Comparison of ENCODE assay signal across 8 cellular contexts in the genomic region with DNA sequence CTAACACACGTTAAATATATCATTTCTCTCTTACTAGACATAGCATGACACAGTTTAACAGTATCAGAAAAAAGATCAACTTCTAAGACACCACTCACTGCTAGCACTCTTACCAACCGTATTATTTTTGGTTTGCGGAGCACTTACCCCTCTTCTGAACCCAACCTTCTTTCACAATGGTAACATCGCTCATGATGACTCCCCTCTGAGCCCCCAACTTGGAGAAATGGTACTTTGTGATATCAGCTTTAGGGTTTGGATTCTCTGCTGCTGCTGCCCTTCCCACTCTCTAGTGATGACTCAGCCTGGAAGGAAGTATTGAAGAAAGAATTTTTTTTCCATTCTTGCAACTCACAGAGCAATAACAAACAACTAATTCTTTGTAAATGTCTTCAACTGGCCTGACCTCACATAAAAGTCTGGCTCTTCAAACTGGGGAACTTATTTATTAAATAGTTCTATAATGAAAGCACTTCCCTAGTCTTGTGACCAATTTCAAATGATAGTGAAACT. TPM values are rescaled to one million over a fixed set of nuclear protein-coding genes. Genes with fewer than 3 reads are reported as not detected.
DNase-seq lines count a peak whose midpoint lies in the region; ATAC-seq and TF ChIP-seq lines count a peak whose summit lies in the region.

No MANE protein-coding gene starts in this region.

- no peaks in the 10 kb centered on the region; the same call in 1 of the 2 replicates for H3K79me2 ChIP-seq in H9 (ENCODE audit: insufficient read depth, low read length)

- 100% methylated on average over 1 of the region's 4 CpGs for WGBS in H9 (ENCODE audit: extremely low coverage, insufficient read length, low lambda C conversion rate)

- H3K14ac ChIP-seq in H9 (ENCODE audit: insufficient read depth, low read length) = no peak overlapping the region

- no peak overlapping the region for H3K27ac ChIP-seq in H9 (ENCODE audit: insufficient read length, low read depth, low read length)
- no peak overlapping the region for H3K27ac ChIP-seq in foreskin keratinocyte

- peaks cover 0 to 4% (median 0%) of the 10 kb centered on the region in 3 experiments; a peak in 1 of 7 replicates for H3K36me3 Mint-ChIP-seq in H9 (ENCODE audit: insufficient read depth in 1 of 3, low read depth in 3 of 3)
- H3K36me3 Mint-ChIP-seq in activated CD8-positive, alpha-beta T cell treated with anti-CD3 and anti-CD28 coated beads for 36 hours (ENCODE audit: low read depth) = peaks cover 11% of the 10 kb centered on the region

- no peak overlapping the region for H3K56ac ChIP-seq in H9 (ENCODE audit: insufficient read length, low read depth, low read length)

- no peak overlapping the region for H3K4me3 Mint-ChIP-seq in H9
- peak overlapping the region; percentile 60 for H3K4me3 Mint-ChIP-seq in activated CD8-positive, alpha-beta T cell treated with anti-CD3 and anti-CD28 coated beads for 36 hours

- no peak overlapping the region for H2BK5ac ChIP-seq in H9 (ENCODE audit: insufficient read length, low read length)

- H2BK120ac ChIP-seq in H9 (ENCODE audit: low read depth, low read length, poor library complexity, severe bottlenecking) = no peak overlapping the region

- no peak overlapping the region for H2AFZ ChIP-seq in H9 (ENCODE audit: low read length)

- H3K4me1 ChIP-seq in H9 (ENCODE audit: insufficient read depth, low read length) (no peaks in the 10 kb centered on the region), foreskin keratinocyte (peaks cover 6% of the 10 kb centered on the region)

- no peak overlapping the region for H4K91ac ChIP-seq in H9 (ENCODE audit: insufficient read length, low read depth, low read length)

- no peaks in the 10 kb centered on the region for H3K27me3 Mint-ChIP-seq in H9 (ENCODE audit: low read depth)
- H3K27me3 Mint-ChIP-seq in activated CD8-positive, alpha-beta T cell treated with anti-CD3 and anti-CD28 coated beads for 36 hours = no peaks in the 10 kb centered on the region

- no peaks in the 10 kb centered on the region for H4K20me1 ChIP-seq in H9 (ENCODE audit: control insufficient read depth, insufficient read depth, insufficient read length)

- H2AK5ac ChIP-seq in H9 (ENCODE audit: insufficient read length, low read length) = no peak overlapping the region

- H3K18ac ChIP-seq in H9 (ENCODE audit: insufficient read length, low read depth, low read length) = no peak overlapping the region

- CTCF ChIA-PET in activated CD8-positive, alpha-beta T cell treated with anti-CD3 and anti-CD28 coated beads for 36 hours (lab: Charles Lee) = no interaction called here

- no peak overlapping the region for H3K9ac ChIP-seq in H9 (ENCODE audit: extremely low read depth, insufficient read length, low read length)

- H3K4ac ChIP-seq in H9 (ENCODE audit: low read depth, low read length) = no peak overlapping the region

- intact Hi-C loops in activated CD8-positive, alpha-beta T cell treated with anti-CD3 and anti-CD28 coated beads for 36 hours (cut with micrococcal nuclease) = no loop called here

- no peaks in the 10 kb centered on the region for H3K23me2 ChIP-seq in H9 (ENCODE audit: insufficient read length, low read depth, low read length, poor library complexity, severe bottlenecking)

- H3T11ph ChIP-seq in H9 (ENCODE audit: low read length) = no peak overlapping the region

- H3K4me1 Mint-ChIP-seq in H9 = peaks cover 8% of the 10 kb centered on the region in 2 experiments
- H3K4me1 Mint-ChIP-seq in activated CD8-positive, alpha-beta T cell treated with anti-CD3 and anti-CD28 coated beads for 36 hours (ENCODE audit: low read depth) = peaks cover 52% of the 10 kb centered on the region

- H3K23ac ChIP-seq in H9 (ENCODE audit: insufficient read length, low read depth, low read length) = no peak overlapping the region

- H4K5ac ChIP-seq in H9 (ENCODE audit: insufficient read length, low read depth, low read length) = no peak overlapping the region

- H3K9me3 Mint-ChIP-seq in H9 = no peaks in the 10 kb centered on the region
- peaks cover 4% of the 10 kb centered on the region for H3K9me3 Mint-ChIP-seq in activated CD8-positive, alpha-beta T cell treated with anti-CD3 and anti-CD28 coated beads for 36 hours

- no peaks in the 10 kb centered on the region for H3K27me3 ChIP-seq in H9 (ENCODE audit: insufficient read depth, low read length)
- H3K27me3 ChIP-seq in foreskin keratinocyte = peaks cover 26% of the 10 kb centered on the region

- H3K79me1 ChIP-seq in H9 (ENCODE audit: insufficient read depth, low read depth, low read length, poor library complexity, severe bottlenecking) = no peaks in the 10 kb centered on the region

- H3K9me3 ChIP-seq in H9 (ENCODE audit: control insufficient read depth, low read depth, low read length) = no peaks in the 10 kb centered on the region

- H3K4me2 ChIP-seq in H9 (ENCODE audit: insufficient read depth, insufficient read length, low read length) = no peak overlapping the region

- no peak overlapping the region for H4K8ac ChIP-seq in H9 (replicated peaks; ENCODE audit: insufficient read length, low read depth, low read length)

- DNase-seq in H9 (no peak), foreskin keratinocyte (peak in 1 of 2 donors; percentile 56)
- DNase-seq in activated CD8-positive, alpha-beta T cell treated with anti-CD3 and anti-CD28 coated beads for 36 hours = peak; percentile 29
- peak; percentile 8 to 10 for DNase-seq in stimulated activated CD8-positive, alpha-beta memory T cell treated with anti-CD3 and anti-CD28 coated beads, Interleukin-7, amount 100 ng/mL, for 4 hours (ENCODE audit: low read depth in 2 of 2)
- DNase-seq in stimulated activated CD4-positive, alpha-beta T cell treated with anti-CD3 and anti-CD28 coated beads, Interleukin-15, amount 100 ng/mL, for 24 hours = no peak

- POLR2A ChIA-PET in activated CD8-positive, alpha-beta T cell treated with anti-CD3 and anti-CD28 coated beads for 36 hours (lab: Charles Lee) = no interaction called here

- H3K27ac Mint-ChIP-seq in H9 = peak overlapping the region; percentile 27 to 86 (median 85); a peak in 4 of 7 replicates
- peak overlapping the region; percentile 90 for H3K27ac Mint-ChIP-seq in activated CD8-positive, alpha-beta T cell treated with anti-CD3 and anti-CD28 coated beads for 36 hours

- no peak overlapping the region for H2BK15ac ChIP-seq in H9 (ENCODE audit: low read depth, low read length)

- ATAC-seq in activated CD8-positive, alpha-beta T cell treated with anti-CD3 and anti-CD28 coated beads for 36 hours = peak; percentile 73
- ATAC-seq in foreskin keratinocyte = peak; percentile 80
- ATAC-seq in HG02981 (IDR thresholded peaks at IDR 0.05; ENCODE audit: unreplicated experiment) = no peak
- ATAC-seq in GM18498 (IDR thresholded peaks at IDR 0.05; ENCODE audit: unreplicated experiment) = no peak
- ATAC-seq in GM21447 (IDR thresholded peaks at IDR 0.05; ENCODE audit: unreplicated experiment) = no peak

- no peak overlapping the region for H2BK12ac ChIP-seq in H9 (ENCODE audit: insufficient read length, low read depth, low read length)

- TF ChIP-seq CTCF in H9 (conservative IDR thresholded peaks at IDR 0.05) = no peak
- TF ChIP-seq CTCF in activated CD8-positive, alpha-beta T cell treated with anti-CD3 and anti-CD28 coated beads for 36 hours (IDR thresholded peaks at IDR 0.05) = no peak
- no peak for TF ChIP-seq CTCF in foreskin keratinocyte (conservative IDR thresholded peaks at IDR 0.05)

- no peak overlapping the region for H2BK20ac ChIP-seq in H9 (ENCODE audit: low read depth, low read length, poor library complexity, severe bottlenecking)

RNA-seq across cellular contexts. Expression of gene AKT3, which starts 7.0 kb away (rescaled TPM):
- total RNA-seq in H9 (2021) (24.2 and 27.8 TPM in 2 replicates), foreskin keratinocyte (5.7 and 8.3 TPM in 2 replicates)
- 10 to 100 TPM; 31.7 to 34.6 TPM for total RNA-seq in activated CD8-positive, alpha-beta T cell treated with anti-CD3 and anti-CD28 coated beads for 36 hours
- polyA plus RNA-seq in foreskin keratinocyte = 2.1 and 2.7 TPM in 2 replicates

Comparison
In these comparisons a context has a peak if more than half of its experiments do, and no peak if none do; other contexts are left out.
1. DNase-seq: peak in activated CD8-positive, alpha-beta T cell treated with anti-CD3 and anti-CD28 coated beads for 36 hours (single experiment) and stimulated activated CD8-positive, alpha-beta memory T cell treated with anti-CD3 and anti-CD28 coated beads, Interleukin-7, amount 100 ng/mL, for 4 hours (2 of 2); none in H9 (single experiment) and stimulated activated CD4-positive, alpha-beta T cell treated with anti-CD3 and anti-CD28 coated beads, Interleukin-15, amount 100 ng/mL, for 24 hours (single experiment).
2. ATAC-seq: peak in activated CD8-positive, alpha-beta T cell treated with anti-CD3 and anti-CD28 coated beads for 36 hours (single experiment) and foreskin keratinocyte (single experiment); none in HG02981 (single experiment), GM18498 (single experiment) and GM21447 (single experiment).